In the genomic region with DNA sequence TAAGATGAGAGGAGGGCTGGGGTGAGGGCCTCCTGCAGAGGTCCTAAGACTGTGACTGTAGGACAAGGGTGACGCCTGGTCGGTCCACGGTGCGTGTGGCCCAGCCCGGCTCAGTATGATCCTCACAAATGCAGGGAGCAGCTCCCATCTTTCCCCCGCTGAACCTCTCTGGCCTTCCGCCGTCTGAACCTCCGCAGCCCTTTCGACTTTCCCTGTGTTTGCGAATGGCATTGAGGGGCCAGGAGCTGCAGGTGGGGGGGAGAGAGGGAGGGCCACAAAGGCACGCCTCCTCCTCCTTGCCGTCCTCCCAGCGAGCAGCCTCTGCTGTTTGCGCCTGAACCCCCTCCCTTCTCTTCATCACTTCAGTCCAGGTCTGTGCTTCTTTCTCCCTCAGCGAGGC, we compare ENCODE assay signal across 12 cellular contexts.
DNase-seq lines count a peak whose midpoint lies in the region; TF ChIP-seq lines count a peak whose summit lies in the region.
"Had no signal": no experiment of that assay in that cellular context is flagged by ENCODE, and none has a peak within 500 bp of the region (broad histone marks: within the 10 kb centered on the region; RNA-seq: fewer than 3 reads in every experiment).

No MANE protein-coding gene starts in this region.

- H3K9me3 ChIP-seq in ES-I3 (ENCODE audit: control insufficient read depth, insufficient read depth, low read length) (no peaks in the 10 kb centered on the region), SJCRH30 (replicated peaks) (no peaks in the 10 kb centered on the region), PC-9 (ENCODE audit: insufficient read depth, low read depth) (no peaks in the 10 kb centered on the region)

- H3K4me1 Mint-ChIP-seq in neural crest cell: peaks cover 5% of the 10 kb centered on the region
- H3K4me1 Mint-ChIP-seq in CD14-positive monocyte: peaks cover 2% of the 10 kb centered on the region

- H3K36me3 ChIP-seq in ES-I3 (ENCODE audit: insufficient read depth, low read length): no peaks in the 10 kb centered on the region
- H3K36me3 ChIP-seq in SJCRH30: no peaks in the 10 kb centered on the region
- no peaks in the 10 kb centered on the region for H3K36me3 ChIP-seq in PC-9 (ENCODE audit: low read depth)

- no peaks in the 10 kb centered on the region; the same call in 1 of the 2 replicates for H3F3A ChIP-seq in PC-9 (ENCODE audit: insufficient read depth, low read depth)

- no peaks in the 10 kb centered on the region for H3K79me2 ChIP-seq in PC-9 (ENCODE audit: low read depth)

- H2AFZ ChIP-seq in PC-9: no peak overlapping the region

- H3K27me3 Mint-ChIP-seq in neural crest cell (ENCODE audit: low read depth) (peaks cover 4% of the 10 kb centered on the region), CD14-positive monocyte (ENCODE audit: low read depth in 3 of 3) (peaks cover 0 to 6% (median 4%) of the 10 kb centered on the region in 3 donors)

- H3K9ac ChIP-seq in ES-I3 (ENCODE audit: low read depth, low read length): peak overlapping the region; percentile 25; the same call in 1 of the 2 replicates

- H3K9me2 ChIP-seq in PC-9 (ENCODE audit: insufficient read depth): no peaks in the 10 kb centered on the region

- DNase-seq in SJCRH30: peak; percentile 27 to 52
- no peak for DNase-seq in neural crest cell (ENCODE audit: low read depth, low spot score)
- DNase-seq in posterior vena cava (ENCODE audit: low spot score): peak; percentile 68
- DNase-seq in DMS153 treated with DMSO at 0.1 percent for 48 hours (lab: John Stamatoyannopoulos, UW; ENCODE audit: unreplicated experiment): no peak
- DNase-seq in CD14-positive monocyte (ENCODE audit: low spot score): no peak
- no peak for DNase-seq in activated CD4-positive, alpha-beta T cell treated with anti-CD3 and anti-CD28 coated beads, Interleukin-2, amount 50 U/mL, for 48 hours
- DNase-seq in PC-9: no peak
- DNase-seq: HCEC 1CT had no signal

- no peak for TF ChIP-seq CTCF in neural crest cell (conservative IDR thresholded peaks at IDR 0.05)
- no peak for TF ChIP-seq CTCF in CD14-positive monocyte (IDR thresholded peaks at IDR 0.05)
- no peak for TF ChIP-seq CTCF in PC-9 (conservative IDR thresholded peaks at IDR 0.05)

- H3K36me3 Mint-ChIP-seq in neural crest cell (ENCODE audit: low read depth) (no peaks in the 10 kb centered on the region), CD14-positive monocyte (no peaks in the 10 kb centered on the region)

- peaks cover 4% of the 10 kb centered on the region; the same call in 1 of the 2 replicates for H3K4me1 ChIP-seq in ES-I3 (ENCODE audit: insufficient read depth, low read length)
- peaks cover 25% of the 10 kb centered on the region for H3K4me1 ChIP-seq in SJCRH30
- no peaks in the 10 kb centered on the region for H3K4me1 ChIP-seq in PC-9 (replicated peaks; ENCODE audit: insufficient read depth)

- H3K9me3 Mint-ChIP-seq in neural crest cell: no peaks in the 10 kb centered on the region
- peaks cover 0 to 3% (median 1%) of the 10 kb centered on the region in 7 donors for H3K9me3 Mint-ChIP-seq in CD14-positive monocyte

- H3K4me3 ChIP-seq in SJCRH30 (no peak overlapping the region), PC-9 (no peak overlapping the region)
- H3K4me3 ChIP-seq: K562 had no signal

- POLR2A ChIA-PET in PC-9 (lab: Charles Lee; ENCODE audit: unreplicated experiment): no interaction called here

- H3K4me2 ChIP-seq in PC-9: no peak overlapping the region

- H3K27ac ChIP-seq in SJCRH30 (no peak overlapping the region), PC-9 (no peak overlapping the region)
- H3K27ac ChIP-seq: HL-60 had no signal

- BruUV-seq in PC-9 (replicated peaks; lab: Mats Ljungman, UMichigan): no TSS peak

- H3K4me3 Mint-ChIP-seq in neural crest cell (no peak overlapping the region), CD14-positive monocyte (peak overlapping the region in 1 of 2 donors; percentile 46)
- H3K4me3 Mint-ChIP-seq: B cell had no signal

- H3K27ac Mint-ChIP-seq in neural crest cell (ENCODE audit: unreplicated experiment) (peak overlapping the region; percentile 19), CD14-positive monocyte (no peak overlapping the region)
- H3K27ac Mint-ChIP-seq: B cell had no signal

- H3K27me3 ChIP-seq in SJCRH30: no peaks in the 10 kb centered on the region
- H3K27me3 ChIP-seq in PC-9 (ENCODE audit: insufficient read depth, low read depth): peaks cover 65% of the 10 kb centered on the region

- CTCF ChIA-PET in PC-9 (lab: Charles Lee): no interaction called here

- intact Hi-C loops in posterior vena cava (cut with DNase I): loop anchor here in 1 of 2 donors (10.0 kb wide), 1 partner anchor 218 kb away; no protein-coding TSS in a partner anchor
- intact Hi-C loops in CD14-positive monocyte (cut with micrococcal nuclease): no loop called here
- intact Hi-C loops in PC-9 (cut with micrococcal nuclease; ENCODE audit: unreplicated experiment): no loop called here

- H4K20me1 ChIP-seq in PC-9 (ENCODE audit: insufficient read depth): no peaks in the 10 kb centered on the region

Comparison
In these comparisons a context has a peak if more than half of its experiments do, and no peak if none do; other contexts are left out.
1. DNase-seq: peak in SJCRH30 (2 of 2) and posterior vena cava (single experiment); none in neural crest cell (single experiment), DMS153 treated with DMSO at 0.1 percent for 48 hours (single experiment), CD14-positive monocyte (single experiment), activated CD4-positive, alpha-beta T cell treated with anti-CD3 and anti-CD28 coated beads, Interleukin-2, amount 50 U/mL, for 48 hours (0 of 2) and PC-9 (0 of 2).